Comparison of ENCODE assay signal across 24 cellular contexts in genomic region chr7:18532813-18533212, GRCh38. TPM values are rescaled to one million over a fixed set of nuclear protein-coding genes. Genes with fewer than 3 reads are reported as not detected.
A peak's percentile ranks its signal among the peaks of the same experiment; 100 is the strongest.
DNase-seq lines count a peak whose midpoint lies in the region; ATAC-seq, FAIRE-seq and TF ChIP-seq lines count a peak whose summit lies in the region.
"Had no signal": no experiment of that assay in that cellular context is flagged by ENCODE, and none has a peak within 500 bp of the region (broad histone marks: within the 10 kb centered on the region; RNA-seq: fewer than 3 reads in every experiment).

No MANE protein-coding gene starts in this region.

- H3K36me3 Mint-ChIP-seq in activated B cell treated with CpG ODN at 0.5 μM for 24 hours (ENCODE audit: low read depth) (peaks cover 4% of the 10 kb centered on the region), progenitor cell of endocrine pancreas (ENCODE audit: insufficient read depth) (no peaks in the 10 kb centered on the region)

- no peaks in the 10 kb centered on the region for H3K27me3 ChIP-seq in BLaER1

- peaks cover 12% of the 10 kb centered on the region; the same call in 1 of the 2 replicates for H3K36me3 ChIP-seq in BLaER1

- FAIRE-seq in D721Med (lab: Jason Lieb, UNC), result no peak
- FAIRE-seq: A549, H1, HTR-8/SVneo, K562 had no signal

- no peak overlapping the region for H3K9ac ChIP-seq in BLaER1

- H4K20me1 ChIP-seq in BLaER1, result no peaks in the 10 kb centered on the region

- H3K9me3 ChIP-seq in BLaER1, result peaks cover 4% of the 10 kb centered on the region; the same call in 1 of the 2 replicates
- H3K9me3 ChIP-seq: A549 had no signal

- peaks cover 77% of the 10 kb centered on the region for H3K4me1 ChIP-seq in BLaER1
- H3K4me1 ChIP-seq: A549 had no signal

- peak overlapping the region; percentile 90 for H3K27ac Mint-ChIP-seq in activated B cell treated with CpG ODN at 0.5 μM for 24 hours
- no peak overlapping the region for H3K27ac Mint-ChIP-seq in progenitor cell of endocrine pancreas
- H3K27ac Mint-ChIP-seq: CD4-positive, alpha-beta T cell; HFFc6 had no signal

- POLR2A ChIA-PET in activated B cell treated with CpG ODN at 0.5 μM for 24 hours (lab: Charles Lee), result interaction anchor here (0.8 to 2.9 kb wide), 6 partner anchors 11 to 37 kb away, joined by 3 to 18 read pairs (median 13); partner anchors contain the start of gene HDAC9

- H3K9me3 Mint-ChIP-seq in activated B cell treated with CpG ODN at 0.5 μM for 24 hours (no peaks in the 10 kb centered on the region), progenitor cell of endocrine pancreas (ENCODE audit: low read depth) (no peaks in the 10 kb centered on the region)
- H3K9me3 Mint-ChIP-seq: CD4-positive, alpha-beta T cell; HFFc6 had no signal

- peak overlapping the region; percentile 90 for H3K27ac ChIP-seq in BLaER1
- H3K27ac ChIP-seq: A549, PC-9, SK-N-MC had no signal

- peak overlapping the region; percentile 42 for H3K4me3 Mint-ChIP-seq in activated B cell treated with CpG ODN at 0.5 μM for 24 hours
- no peak overlapping the region for H3K4me3 Mint-ChIP-seq in progenitor cell of endocrine pancreas (ENCODE audit: low read depth)
- H3K4me3 Mint-ChIP-seq: CD4-positive, alpha-beta T cell; HFFc6 had no signal

- ATAC-seq in GM18519 (IDR thresholded peaks at IDR 0.05; ENCODE audit: low FRiP score, unreplicated experiment), result peak; percentile 36
- ATAC-seq in HG02870 (IDR thresholded peaks at IDR 0.05; ENCODE audit: unreplicated experiment), result peak; percentile 52
- ATAC-seq in activated B cell treated with CpG ODN at 0.5 μM for 24 hours (ENCODE audit: low read depth), result no peak
- ATAC-seq: A549, K562, Right ventricle myocardium inferior had no signal

- H3K27me3 Mint-ChIP-seq in activated B cell treated with CpG ODN at 0.5 μM for 24 hours (no peaks in the 10 kb centered on the region), progenitor cell of endocrine pancreas (no peaks in the 10 kb centered on the region)
- H3K27me3 Mint-ChIP-seq: CD4-positive, alpha-beta T cell had no signal

- H3K4me1 Mint-ChIP-seq in activated B cell treated with CpG ODN at 0.5 μM for 24 hours (peaks cover 85% of the 10 kb centered on the region), progenitor cell of endocrine pancreas (ENCODE audit: low read depth) (no peaks in the 10 kb centered on the region)

- CTCF ChIA-PET in activated B cell treated with CpG ODN at 0.5 μM for 24 hours (lab: Charles Lee), result interaction anchor here (1.8 kb wide), 1 partner anchor 39 kb away, joined by 4 read pairs; no protein-coding TSS in a partner anchor

- no peak for DNase-seq in activated B cell treated with CpG ODN at 0.5 μM for 24 hours
- DNase-seq in progenitor cell of endocrine pancreas (ENCODE audit: low spot score, unreplicated experiment), result no peak
- no peak for DNase-seq in activated CD4-positive, alpha-beta T cell treated with anti-CD3 and anti-CD28 coated beads, Interleukin-2, amount 50 U/mL, for 4 hours
- no peak for DNase-seq in D721Med (ENCODE audit: insufficient read length, low spot score)
- no peak for DNase-seq in hippocampal formation (lab: John Stamatoyannopoulos, UW)
- DNase-seq: CD4-positive, alpha-beta T cell; DMS79 treated with DMSO at 0.1 percent for 48 hours; GDM1; HFFc6; NCI-H1092; NCI-H2107; NCI-H345; NCI-H69; NK-92 treated with Interleukin-12 subunit alpha and Interleukin-12 subunit beta, amount 100 ng/mL, for 24 hours; PC-9 had no signal

- H3K4me2 ChIP-seq in BLaER1, result peak overlapping the region; percentile 76
- H3K4me2 ChIP-seq: A549, PC-9 had no signal

- intact Hi-C loops in activated B cell treated with CpG ODN at 0.5 μM for 24 hours (cut with micrococcal nuclease), result no loop called here

- H3K4me3 ChIP-seq in BLaER1, result no peak overlapping the region
- H3K4me3 ChIP-seq: A549, K562, PC-9, SK-N-MC had no signal

- TF ChIP-seq CTCF in activated B cell treated with CpG ODN at 0.5 μM for 24 hours (IDR thresholded peaks at IDR 0.05) (no peak), progenitor cell of endocrine pancreas (IDR thresholded peaks at IDR 0.05; ENCODE audit: unreplicated experiment) (no peak), D721Med (IDR thresholded peaks at IDR 0.05; ENCODE audit: insufficient read depth, missing control alignments) (no peak)

RNA-seq across cellular contexts. Expression of gene HDAC9, which starts 37.3 kb away (rescaled TPM):
- total RNA-seq in activated B cell treated with CpG ODN at 0.5 μM for 24 hours, result 136 and 149 TPM in 2 replicates
- 3.6 and 5.9 TPM in 2 replicates for total RNA-seq in progenitor cell of endocrine pancreas

Comparison
In these comparisons a context has a peak if more than half of its experiments do, and no peak if none do; other contexts are left out.
1. RNA of gene HDAC9, which starts 37.3 kb away (total RNA-seq): 136 to 149 TPM in activated B cell treated with CpG ODN at 0.5 μM for 24 hours; 3.6 to 5.9 TPM in progenitor cell of endocrine pancreas; every median in the first group is over 10 times any median in the second.